8 cellular contexts compared by ENCODE assay signal in the genomic region with DNA sequence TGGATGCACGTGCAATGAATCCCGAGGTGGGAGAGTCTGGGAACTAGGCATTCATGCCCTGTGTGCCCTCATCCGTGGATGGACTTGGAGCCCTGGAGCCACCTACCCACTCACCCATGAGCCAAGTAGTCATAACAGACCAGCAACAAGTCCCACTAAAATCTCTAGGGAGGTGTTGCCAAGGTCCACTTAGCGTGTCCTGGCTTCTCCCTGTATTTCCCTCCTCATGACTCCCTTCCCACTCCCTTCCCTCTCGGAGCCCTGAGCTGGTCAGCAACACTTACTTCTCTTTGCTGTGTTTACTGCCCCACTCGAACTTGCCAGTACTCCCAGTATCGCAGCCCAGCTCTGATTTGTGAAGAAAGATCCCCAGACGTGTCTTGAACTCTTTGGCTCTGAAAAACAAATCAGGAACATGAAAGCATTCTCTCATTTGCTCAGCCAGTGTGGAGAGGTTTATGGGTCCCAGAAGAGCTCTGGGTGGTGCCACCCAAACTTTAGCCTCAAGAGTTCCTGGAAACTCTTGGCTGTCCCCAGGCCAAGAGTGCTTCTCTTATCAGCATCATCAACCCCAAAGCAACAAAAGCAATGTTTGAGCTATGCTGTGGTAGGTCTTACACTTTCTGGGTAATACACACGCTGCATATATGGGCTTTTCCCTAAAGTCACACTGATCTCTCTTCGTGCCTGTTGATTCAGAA. TPM values are rescaled to one million over a fixed set of nuclear protein-coding genes. Genes with fewer than 3 reads are reported as not detected.
DNase-seq lines count a peak whose midpoint lies in the region; ATAC-seq and TF ChIP-seq lines count a peak whose summit lies in the region.

No MANE protein-coding gene starts in this region.

- no peak overlapping the region for H3K27ac ChIP-seq in H9 (ENCODE audit: insufficient read length, low read depth, low read length)
- no peak overlapping the region for H3K27ac ChIP-seq in mesenchymal stem cell (ENCODE audit: low read length, poor library complexity, severe bottlenecking)

- H2BK15ac ChIP-seq in H9 (ENCODE audit: low read depth, low read length) (no peak overlapping the region), mesenchymal stem cell (ENCODE audit: low read depth, poor library complexity, severe bottlenecking) (no peak overlapping the region)

- no peak overlapping the region for H4K5ac ChIP-seq in H9 (ENCODE audit: insufficient read length, low read depth, low read length)

- H3K14ac ChIP-seq in H9 (ENCODE audit: insufficient read depth, low read length) (no peak overlapping the region), mesenchymal stem cell (ENCODE audit: low read length in 2 of 2) (no peak overlapping the region)

- DNase-seq in AG10803 (ENCODE audit: low read depth) (peak; percentile 37), H9 (no peak), mesenchymal stem cell (no peak), NCI-H446 treated with DMSO at 0.1 percent for 48 hours (lab: John Stamatoyannopoulos, UW) (no peak), GM19240 (ENCODE audit: insufficient read length, low spot score) (no peak)
- DNase-seq in activated naive CD4-positive, alpha-beta T cell treated with anti-CD3 and anti-CD28 coated beads, Interleukin-2, amount 10 ng/mL, durations not matched to agents 7 days and 5 days, result peak; percentile 32

- H2BK20ac ChIP-seq in H9 (ENCODE audit: low read depth, low read length, poor library complexity, severe bottlenecking), result no peak overlapping the region

- peaks cover 9% of the 10 kb centered on the region; the same call in 1 of the 2 replicates for H3K27me3 ChIP-seq in H9 (ENCODE audit: insufficient read depth, low read length)
- peaks cover 8 to 51% of the 10 kb centered on the region in 2 experiments for H3K27me3 ChIP-seq in mesenchymal stem cell (ENCODE audit: control insufficient read depth in 1 of 2, insufficient read depth in 1 of 2, low read length in 2 of 2)

- no peak overlapping the region for H2AK5ac ChIP-seq in H9 (ENCODE audit: insufficient read length, low read length)
- no peak overlapping the region for H2AK5ac ChIP-seq in mesenchymal stem cell (ENCODE audit: low read length, severe bottlenecking)

- no peak for ATAC-seq in GM19351 (IDR thresholded peaks at IDR 0.05; ENCODE audit: unreplicated experiment)
- ATAC-seq in HG03378 (IDR thresholded peaks at IDR 0.05; ENCODE audit: unreplicated experiment), result no peak

- peaks cover 0 to 16% of the 10 kb centered on the region in 2 experiments for H3K36me3 ChIP-seq in mesenchymal stem cell (ENCODE audit: control insufficient read depth in 1 of 2, insufficient read depth in 2 of 2, low read depth in 1 of 2, low read length in 2 of 2)

- H4K91ac ChIP-seq in H9 (ENCODE audit: insufficient read length, low read depth, low read length) (no peak overlapping the region), mesenchymal stem cell (ENCODE audit: low read length) (no peak overlapping the region)

- H3K4ac ChIP-seq in H9 (ENCODE audit: low read depth, low read length) (no peak overlapping the region), mesenchymal stem cell (ENCODE audit: low read depth in 1 of 2, low read length in 2 of 2) (peak overlapping the region in 1 of 2 experiments; percentile 46)

- peaks cover 2% of the 10 kb centered on the region for H3K4me1 ChIP-seq in H9 (ENCODE audit: insufficient read depth, low read length)
- peaks cover 7% of the 10 kb centered on the region for H3K4me1 ChIP-seq in mesenchymal stem cell (ENCODE audit: control insufficient read depth, insufficient read depth, low read depth, low read length)

- H3K23me2 ChIP-seq in H9 (ENCODE audit: insufficient read length, low read depth, low read length, poor library complexity, severe bottlenecking), result peaks cover 3% of the 10 kb centered on the region

- CTCF ChIA-PET in activated naive CD4-positive, alpha-beta T cell treated with anti-CD3 and anti-CD28 coated beads, Interleukin-2, amount 10 ng/mL, durations not matched to agents 7 days and 5 days (lab: Charles Lee), result interaction anchor here (0.7 to 22.4 kb wide), 7 partner anchors 9 to 518 kb away, joined by 3 to 717 read pairs (median 7); a partner anchor contains a TSS

- H3K9me3 ChIP-seq in H9 (ENCODE audit: control insufficient read depth, low read depth, low read length), result no peaks in the 10 kb centered on the region
- H3K9me3 ChIP-seq in mesenchymal stem cell (ENCODE audit: control insufficient read depth, low read length), result no peaks in the 10 kb centered on the region

- TF ChIP-seq CTCF in AG10803 (conservative IDR thresholded peaks at IDR 0.05; ENCODE audit: low read length) (no peak), H9 (conservative IDR thresholded peaks at IDR 0.05) (no peak)

- no peak overlapping the region for H4K8ac ChIP-seq in H9 (replicated peaks; ENCODE audit: insufficient read length, low read depth, low read length)
- no peak overlapping the region for H4K8ac ChIP-seq in mesenchymal stem cell (ENCODE audit: low read length)

- H3K4me3 Mint-ChIP-seq in H9, result peak overlapping the region in 1 of 2 experiments; percentile 57; a peak in 3 of 5 replicates
- H3K4me3 Mint-ChIP-seq in activated naive CD4-positive, alpha-beta T cell treated with anti-CD3 and anti-CD28 coated beads, Interleukin-2, amount 10 ng/mL, durations not matched to agents 7 days and 5 days, result peak overlapping the region; percentile 77

- WGBS in H9 (ENCODE audit: extremely low coverage, insufficient read length, low lambda C conversion rate), result no CpG with 5 or more reads among the region's 10 CpGs
- 54% methylated on average over 10 of the region's 10 CpGs for WGBS in mesenchymal stem cell

- H3K9ac ChIP-seq in H9 (ENCODE audit: extremely low read depth, insufficient read length, low read length) (no peak overlapping the region), mesenchymal stem cell (ENCODE audit: low read length) (peak overlapping the region; percentile 57)

- H2BK120ac ChIP-seq in H9 (ENCODE audit: low read depth, low read length, poor library complexity, severe bottlenecking) (no peak overlapping the region), mesenchymal stem cell (ENCODE audit: low read depth, low read length) (no peak overlapping the region)

- peaks cover 0 to 2% of the 10 kb centered on the region in 2 experiments; a peak in 1 of 5 replicates for H3K9me3 Mint-ChIP-seq in H9
- H3K9me3 Mint-ChIP-seq in activated naive CD4-positive, alpha-beta T cell treated with anti-CD3 and anti-CD28 coated beads, Interleukin-2, amount 10 ng/mL, durations not matched to agents 7 days and 5 days, result no peaks in the 10 kb centered on the region

- H4K20me1 ChIP-seq in H9 (ENCODE audit: control insufficient read depth, insufficient read depth, insufficient read length), result no peaks in the 10 kb centered on the region

- no peak overlapping the region for H3T11ph ChIP-seq in H9 (ENCODE audit: low read length)

- H3K18ac ChIP-seq in H9 (ENCODE audit: insufficient read length, low read depth, low read length), result no peak overlapping the region
- H3K18ac ChIP-seq in mesenchymal stem cell (ENCODE audit: low read depth in 1 of 2, low read length in 2 of 2), result no peak overlapping the region

- peaks cover 0 to 8% (median 2%) of the 10 kb centered on the region in 3 experiments; a peak in 5 of 7 replicates for H3K36me3 Mint-ChIP-seq in H9 (ENCODE audit: insufficient read depth in 1 of 3, low read depth in 3 of 3)
- peaks cover 3% of the 10 kb centered on the region for H3K36me3 Mint-ChIP-seq in activated naive CD4-positive, alpha-beta T cell treated with anti-CD3 and anti-CD28 coated beads, Interleukin-2, amount 10 ng/mL, durations not matched to agents 7 days and 5 days

- no peak overlapping the region for H3K56ac ChIP-seq in H9 (ENCODE audit: insufficient read length, low read depth, low read length)

- H3K23ac ChIP-seq in H9 (ENCODE audit: insufficient read length, low read depth, low read length), result no peak overlapping the region
- no peak overlapping the region for H3K23ac ChIP-seq in mesenchymal stem cell (ENCODE audit: low read length in 2 of 2)

- H3K4me2 ChIP-seq in H9 (ENCODE audit: insufficient read depth, insufficient read length, low read length) (peak overlapping the region; percentile 69), mesenchymal stem cell (ENCODE audit: low read length, poor library complexity, severe bottlenecking) (no peak overlapping the region)

- H2BK12ac ChIP-seq in H9 (ENCODE audit: insufficient read length, low read depth, low read length) (no peak overlapping the region), mesenchymal stem cell (ENCODE audit: low read length in 2 of 2) (no peak overlapping the region)

- H2AFZ ChIP-seq in H9 (ENCODE audit: low read length), result no peak overlapping the region
- no peak overlapping the region for H2AFZ ChIP-seq in mesenchymal stem cell (ENCODE audit: low read depth, low read length)

- peaks cover 12 to 19% of the 10 kb centered on the region in 2 experiments for H3K4me1 Mint-ChIP-seq in H9
- H3K4me1 Mint-ChIP-seq in activated naive CD4-positive, alpha-beta T cell treated with anti-CD3 and anti-CD28 coated beads, Interleukin-2, amount 10 ng/mL, durations not matched to agents 7 days and 5 days, result peaks cover 16% of the 10 kb centered on the region

- no peak overlapping the region for H3K27ac Mint-ChIP-seq in H9
- H3K27ac Mint-ChIP-seq in activated naive CD4-positive, alpha-beta T cell treated with anti-CD3 and anti-CD28 coated beads, Interleukin-2, amount 10 ng/mL, durations not matched to agents 7 days and 5 days, result peak overlapping the region; percentile 86

- H3K27me3 Mint-ChIP-seq in H9 (ENCODE audit: low read depth), result peaks cover 35% of the 10 kb centered on the region
- peaks cover 40% of the 10 kb centered on the region for H3K27me3 Mint-ChIP-seq in activated naive CD4-positive, alpha-beta T cell treated with anti-CD3 and anti-CD28 coated beads, Interleukin-2, amount 10 ng/mL, durations not matched to agents 7 days and 5 days

- H3K79me2 ChIP-seq in H9 (ENCODE audit: insufficient read depth, low read length), result 0 out of 2 replicates have a peak, but pooled peaks cover 2% of the 10 kb centered on the region

- no peak overlapping the region for H2BK5ac ChIP-seq in H9 (ENCODE audit: insufficient read length, low read length)
- no peak overlapping the region for H2BK5ac ChIP-seq in mesenchymal stem cell (ENCODE audit: low read depth, low read length, poor library complexity, severe bottlenecking)

- no peaks in the 10 kb centered on the region for H3K79me1 ChIP-seq in H9 (ENCODE audit: insufficient read depth, low read depth, low read length, poor library complexity, severe bottlenecking)
- no peaks in the 10 kb centered on the region for H3K79me1 ChIP-seq in mesenchymal stem cell (replicated peaks; ENCODE audit: low read length, poor library complexity, severe bottlenecking)

- H3K4me3 ChIP-seq in AG10803 (ENCODE audit: low read length) (no peak overlapping the region), mesenchymal stem cell (ENCODE audit: insufficient read depth in 1 of 2, low read depth in 1 of 2, low read length in 2 of 2) (peak overlapping the region in 1 of 2 experiments; percentile 76)

RNA-seq across cellular contexts. Expression of a gene that starts 1.1 kb away (rescaled TPM):
- 6.8 and 6.9 TPM in 2 replicates for total RNA-seq in H9 (2021)
- polyA plus RNA-seq in mesenchymal stem cell (2013, experiment 1 of 2), result 1.0 TPM
- polyA plus RNA-seq in mesenchymal stem cell (2013, experiment 2 of 2), result 0.97 TPM

RNA-seq across cellular contexts. Expression of a gene that starts 14.0 kb away (rescaled TPM):
- total RNA-seq in H9 (2021), result 0.57 and 0.63 TPM in 2 replicates
- 3.1 TPM for polyA plus RNA-seq in mesenchymal stem cell (2013, experiment 1 of 2)
- polyA plus RNA-seq in mesenchymal stem cell (2013, experiment 2 of 2), result 3.3 TPM

Comparison
In these comparisons a context has a peak if more than half of its experiments do, and no peak if none do; other contexts are left out.
1. DNase-seq: peak in AG10803 (single experiment) and activated naive CD4-positive, alpha-beta T cell treated with anti-CD3 and anti-CD28 coated beads, Interleukin-2, amount 10 ng/mL, durations not matched to agents 7 days and 5 days (single experiment); none in H9 (single experiment), mesenchymal stem cell (single experiment), NCI-H446 treated with DMSO at 0.1 percent for 48 hours (single experiment) and GM19240 (single experiment).